In genomic region chr11:61021661-61022212, GRCh38 we compare ENCODE assay signal across 9 cellular contexts. TPM values are rescaled to one million over a fixed set of nuclear protein-coding genes. Genes with fewer than 3 reads are reported as not detected.
DNase-seq lines count a peak whose midpoint lies in the region; ATAC-seq, FAIRE-seq and TF ChIP-seq lines count a peak whose summit lies in the region.
"Had no signal": no experiment of that assay in that cellular context is flagged by ENCODE, and none has a peak within 500 bp of the region (broad histone marks: within the 10 kb centered on the region; RNA-seq: fewer than 3 reads in every experiment).

No MANE protein-coding gene starts in this region.

- H3K4me3 Mint-ChIP-seq in T-helper 2 cell treated with Interferon-gamma antibody and Interleukin-4, amounts not matched to agents 5 μg/mL and 100 μg/mL, for 36 hours = peak overlapping the region; percentile 71

- H4K20me1 ChIP-seq in smooth muscle cell (ENCODE audit: low read depth) = no peaks in the 10 kb centered on the region

- TF ChIP-seq CTCF in smooth muscle cell (IDR thresholded peaks at IDR 0.05; ENCODE audit: borderline replicate concordance, insufficient read depth, poor library complexity, severe bottlenecking) = no peak

- peaks cover 64% of the 10 kb centered on the region for H3K36me3 Mint-ChIP-seq in T-helper 2 cell treated with Interferon-gamma antibody and Interleukin-4, amounts not matched to agents 5 μg/mL and 100 μg/mL, for 36 hours (ENCODE audit: low read depth)

- no peaks in the 10 kb centered on the region for H3K9me3 Mint-ChIP-seq in T-helper 2 cell treated with Interferon-gamma antibody and Interleukin-4, amounts not matched to agents 5 μg/mL and 100 μg/mL, for 36 hours

- peak; percentile 68 for DNase-seq in COLO668 (lab: John Stamatoyannopoulos, UW; ENCODE audit: unreplicated experiment)
- DNase-seq in T-helper 2 cell treated with Interferon-gamma antibody and Interleukin-4, amounts not matched to agents 5 μg/mL and 100 μg/mL, for 36 hours (ENCODE audit: low spot score) = peak; percentile 69
- DNase-seq in T47D (ENCODE audit: low read depth in 1 of 2, low spot score in 1 of 2) = peak; percentile 91 to 92
- DNase-seq in smooth muscle cell (lab: John Stamatoyannopoulos, UW; ENCODE audit: unreplicated experiment) = no peak
- DNase-seq in NCI-H345 treated with DMSO at 0.1 percent for 48 hours (lab: John Stamatoyannopoulos, UW; ENCODE audit: unreplicated experiment) = no peak
- no peak for DNase-seq in AML-193 (lab: John Stamatoyannopoulos, UW)
- DNase-seq in urothelium cell line (ENCODE audit: low spot score) = no peak

- H2AFZ ChIP-seq in smooth muscle cell (ENCODE audit: low read depth) = no peak overlapping the region

- H3K27ac ChIP-seq in smooth muscle cell (ENCODE audit: low read depth) = no peak overlapping the region

- H3K27me3 Mint-ChIP-seq in T-helper 2 cell treated with Interferon-gamma antibody and Interleukin-4, amounts not matched to agents 5 μg/mL and 100 μg/mL, for 36 hours (ENCODE audit: low read depth) = no peaks in the 10 kb centered on the region

- no peaks in the 10 kb centered on the region for H3F3A ChIP-seq in smooth muscle cell (ENCODE audit: low read depth)

- H3K27me3 ChIP-seq in smooth muscle cell (ENCODE audit: low read depth) = peaks cover 30% of the 10 kb centered on the region

- H3K27ac Mint-ChIP-seq in T-helper 2 cell treated with Interferon-gamma antibody and Interleukin-4, amounts not matched to agents 5 μg/mL and 100 μg/mL, for 36 hours = peak overlapping the region; percentile 90

- no peaks in the 10 kb centered on the region for H3K79me2 ChIP-seq in smooth muscle cell (ENCODE audit: low read depth)

- peaks cover 70% of the 10 kb centered on the region for H3K4me1 Mint-ChIP-seq in T-helper 2 cell treated with Interferon-gamma antibody and Interleukin-4, amounts not matched to agents 5 μg/mL and 100 μg/mL, for 36 hours (ENCODE audit: low read depth)

- H3K36me3 ChIP-seq in smooth muscle cell (ENCODE audit: low read depth) = no peaks in the 10 kb centered on the region

- H3K9me3 ChIP-seq in smooth muscle cell (replicated peaks; ENCODE audit: low read depth) = no peaks in the 10 kb centered on the region

- in situ Hi-C loops in T47D (cut with HindIII; ENCODE audit: low pct_unique_long_range_greater_than_20kb, low sequenced_read_pairs) = no loop called here

- H3K9ac ChIP-seq in smooth muscle cell (ENCODE audit: low read depth) = no peak overlapping the region

- WGBS in smooth muscle cell (ENCODE audit: low lambda C conversion rate) = 9% methylated on average over 13 of the region's 14 CpGs

- H3K4me1 ChIP-seq in smooth muscle cell (ENCODE audit: low read depth) = no peaks in the 10 kb centered on the region

- no peak overlapping the region for H3K4me3 ChIP-seq in smooth muscle cell

- ATAC-seq in GM18867 (IDR thresholded peaks at IDR 0.05; ENCODE audit: unreplicated experiment) = no peak

- peak overlapping the region; percentile 29 for H3K4me2 ChIP-seq in smooth muscle cell

- no peak for FAIRE-seq in urothelium cell line (lab: Jason Lieb, UNC)
- FAIRE-seq: TTC549 had no signal

RNA-seq across cellular contexts. Expression of gene CD6, which starts 50.3 kb away (rescaled TPM):
- total RNA-seq in smooth muscle cell = 0.27 TPM in 1 of 2 replicates, not detected in the other
- 0.21 TPM in 1 of 2 replicates, not detected in the other for polyA plus RNA-seq in smooth muscle cell

Comparison
In these comparisons a context has a peak if more than half of its experiments do, and no peak if none do; other contexts are left out.
1. DNase-seq: peak in COLO668 (single experiment), T-helper 2 cell treated with Interferon-gamma antibody and Interleukin-4, amounts not matched to agents 5 μg/mL and 100 μg/mL, for 36 hours (single experiment) and T47D (2 of 2); none in smooth muscle cell (single experiment), NCI-H345 treated with DMSO at 0.1 percent for 48 hours (single experiment), AML-193 (0 of 2) and urothelium cell line (single experiment).